Comparison of ENCODE assay signal across 29 cellular contexts in the genomic region with DNA sequence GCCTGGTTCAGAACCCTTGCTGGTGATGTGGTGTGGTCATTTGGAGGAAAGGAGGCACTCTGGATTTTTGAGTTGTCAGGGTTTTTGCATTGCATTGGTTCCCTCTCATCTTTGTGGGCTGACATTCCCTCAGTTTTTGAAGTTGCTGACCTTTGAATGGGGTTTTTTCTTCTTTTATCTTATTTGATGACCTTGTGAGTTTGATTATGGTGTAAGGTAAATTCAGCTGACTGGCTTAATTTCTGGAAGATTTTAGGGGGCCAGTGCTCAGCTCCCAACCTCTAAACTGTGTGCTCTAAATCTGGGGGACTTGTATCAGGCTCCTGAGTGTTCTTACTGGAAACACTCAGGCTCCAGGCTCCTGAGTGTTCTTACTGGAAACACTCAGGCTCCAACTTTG.
"Had no signal": no experiment of that assay in that cellular context is flagged by ENCODE, and none has a peak within 500 bp of the region (broad histone marks: within the 10 kb centered on the region; RNA-seq: fewer than 3 reads in every experiment).

No MANE protein-coding gene starts in this region.

- H3K27me3 ChIP-seq: testis, thyroid gland, tibial nerve, transverse colon, upper lobe of left lung, upper lobe of right lung, uterus, vagina had no signal

- FAIRE-seq: urothelium cell line had no signal

- H3K4me1 Mint-ChIP-seq: stimulated activated effector memory CD8-positive, alpha-beta T cell treated with anti-CD3 and anti-CD28 coated beads, Interleukin-12 subunit alpha, Interleukin-12 subunit beta, amount 100 ng/mL, for 72 hours; stimulated activated memory B cell treated with anti-CD40 and anti-IgM and Interleukin-4, amounts not matched to agents 10 μg/mL and 1 μg/mL and 100 μg/mL, for 72 hours; stimulated activated naive B cell treated with anti-CD40 and anti-IgM and Interleukin-4, amounts not matched to agents 10 μg/mL and 1 μg/mL and 100 μg/mL, for 72 hours; stimulated activated naive CD8-positive, alpha-beta T cell treated with anti-CD3 and anti-CD28 coated beads, Interleukin-15, amount 100 ng/mL, for 72 hours had no signal

- H3K27ac Mint-ChIP-seq: stimulated activated effector memory CD8-positive, alpha-beta T cell treated with anti-CD3 and anti-CD28 coated beads, Interleukin-12 subunit alpha, Interleukin-12 subunit beta, amount 100 ng/mL, for 72 hours; stimulated activated memory B cell treated with anti-CD40 and anti-IgM and Interleukin-4, amounts not matched to agents 10 μg/mL and 1 μg/mL and 100 μg/mL, for 72 hours; stimulated activated naive B cell treated with anti-CD40 and anti-IgM and Interleukin-4, amounts not matched to agents 10 μg/mL and 1 μg/mL and 100 μg/mL, for 72 hours; stimulated activated naive CD8-positive, alpha-beta T cell treated with anti-CD3 and anti-CD28 coated beads, Interleukin-15, amount 100 ng/mL, for 72 hours; stimulated activated naive CD8-positive, alpha-beta T cell treated with anti-CD3 and anti-CD28 coated beads, Interleukin-15, Interleukin-2, amounts not matched to agents 100 ng/mL and 50 ng/mL, for 24 hours; type B pancreatic cell had no signal

- H3K36me3 ChIP-seq: stomach, suprapubic skin, thoracic aorta, thyroid gland, tibial artery, tibial nerve, transverse colon, upper lobe of left lung, upper lobe of right lung, uterus, vagina had no signal

- H3K4me3 ChIP-seq: stomach, suprapubic skin, testis, thoracic aorta, thyroid gland, tibial artery, tibial nerve, transverse colon, upper lobe of left lung, upper lobe of right lung, uterus, vagina had no signal

- H3K9me3 ChIP-seq: suprapubic skin, testis, thoracic aorta, thyroid gland, transverse colon, upper lobe of right lung, uterus, vagina had no signal

- H3K27me3 Mint-ChIP-seq: stimulated activated memory B cell treated with anti-CD40 and anti-IgM and Interleukin-4, amounts not matched to agents 10 μg/mL and 1 μg/mL and 100 μg/mL, for 72 hours; stimulated activated naive CD8-positive, alpha-beta T cell treated with anti-CD3 and anti-CD28 coated beads, Interleukin-15, Interleukin-2, amounts not matched to agents 100 ng/mL and 50 ng/mL, for 24 hours; type B pancreatic cell had no signal

- ATAC-seq: stimulated activated effector memory CD8-positive, alpha-beta T cell treated with anti-CD3 and anti-CD28 coated beads, Interleukin-12 subunit alpha, Interleukin-12 subunit beta, amount 100 ng/mL, for 72 hours; stimulated activated memory B cell treated with anti-CD40 and anti-IgM and Interleukin-4, amounts not matched to agents 10 μg/mL and 1 μg/mL and 100 μg/mL, for 72 hours; stimulated activated naive B cell treated with anti-CD40 and anti-IgM and Interleukin-4, amounts not matched to agents 10 μg/mL and 1 μg/mL and 100 μg/mL, for 72 hours; stimulated activated naive CD8-positive, alpha-beta T cell treated with anti-CD3 and anti-CD28 coated beads, Interleukin-15, Interleukin-2, amounts not matched to agents 100 U/mL and 50 U/mL, for 24 hours had no signal

- H3K4me1 ChIP-seq: stomach, suprapubic skin, testis, thyroid gland, tibial artery, tibial nerve, transverse colon, upper lobe of left lung, upper lobe of right lung, uterus, vagina had no signal

- DNase-seq: stimulated activated CD4-positive, alpha-beta T cell treated with anti-CD3 and anti-CD28 coated beads, Interleukin-2, amount 100 ng/mL, for 48 hours; stimulated activated CD4-positive, alpha-beta T cell treated with anti-CD3 and anti-CD28 coated beads, Interleukin-4, amount 100 ng/mL, for 1 hour; stimulated activated CD4-positive, alpha-beta T cell treated with anti-CD3 and anti-CD28 coated beads, Interleukin-4, amount 100 ng/mL, for 24 hours; stimulated activated CD4-positive, alpha-beta T cell treated with anti-CD3 and anti-CD28 coated beads, Interleukin-4, amount 100 ng/mL, for 4 hours; stimulated activated CD8-positive, alpha-beta memory T cell treated with anti-CD3 and anti-CD28 coated beads, Interleukin-4, amount 100 ng/mL, for 48 hours; stimulated activated naive B cell treated with anti-CD40 and anti-IgM and Interleukin-4, amounts not matched to agents 10 μg/mL and 1 μg/mL and 100 μg/mL, for 72 hours; stimulated activated naive CD4-positive, alpha-beta T cell; stimulated activated naive CD4-positive, alpha-beta T cell treated with Interleukin-2 at 50 U/mL for 16 hours; stimulated activated naive CD8-positive, alpha-beta T cell treated with anti-CD3 and anti-CD28 coated beads, Interleukin-15, amount 100 ng/mL, for 72 hours; stimulated activated naive CD8-positive, alpha-beta T cell treated with anti-CD3 and anti-CD28 coated beads, Interleukin-15, Interleukin-2, amounts not matched to agents 100 U/mL and 50 U/mL, for 24 hours; stomach; substantia nigra; testis; thyroid gland; tibial artery; transverse colon; trophoblast cell; upper lobe of right lung; uterus had no signal

- H3K27ac ChIP-seq: stomach, suprapubic skin, testis, thoracic aorta, thyroid gland, tibial artery, tibial nerve, transverse colon, upper lobe of left lung, upper lobe of right lung, uterus, vagina had no signal

- H3K36me3 Mint-ChIP-seq: stimulated activated effector memory CD8-positive, alpha-beta T cell treated with anti-CD3 and anti-CD28 coated beads, Interleukin-12 subunit alpha, Interleukin-12 subunit beta, amount 100 ng/mL, for 72 hours; stimulated activated memory B cell treated with anti-CD40 and anti-IgM and Interleukin-4, amounts not matched to agents 10 μg/mL and 1 μg/mL and 100 μg/mL, for 72 hours; type B pancreatic cell had no signal

- H3K4me3 Mint-ChIP-seq: stimulated activated effector memory CD8-positive, alpha-beta T cell treated with anti-CD3 and anti-CD28 coated beads, Interleukin-12 subunit alpha, Interleukin-12 subunit beta, amount 100 ng/mL, for 72 hours; stimulated activated memory B cell treated with anti-CD40 and anti-IgM and Interleukin-4, amounts not matched to agents 10 μg/mL and 1 μg/mL and 100 μg/mL, for 72 hours; stimulated activated naive B cell treated with anti-CD40 and anti-IgM and Interleukin-4, amounts not matched to agents 10 μg/mL and 1 μg/mL and 100 μg/mL, for 72 hours; stimulated activated naive CD8-positive, alpha-beta T cell treated with anti-CD3 and anti-CD28 coated beads, Interleukin-15, amount 100 ng/mL, for 72 hours; stimulated activated naive CD8-positive, alpha-beta T cell treated with anti-CD3 and anti-CD28 coated beads, Interleukin-15, Interleukin-2, amounts not matched to agents 100 ng/mL and 50 ng/mL, for 24 hours; type B pancreatic cell had no signal
